ENCODE assay signal across 8 cellular contexts in genomic region chr17:77285594-77286390, GRCh38.
DNase-seq lines count a peak whose midpoint lies in the region; ATAC-seq, FAIRE-seq and TF ChIP-seq lines count a peak whose summit lies in the region.

No MANE protein-coding gene starts in this region.

- H3K27me3 ChIP-seq in astrocyte (ENCODE audit: insufficient read depth, low read length) (no peaks in the 10 kb centered on the region), liver (ENCODE audit: control insufficient read depth in 4 of 4, insufficient read depth in 4 of 4, low read length in 3 of 4) (no peaks in the 10 kb centered on the region), vagina (no peaks in the 10 kb centered on the region)

- no peaks in the 10 kb centered on the region for H4K20me1 ChIP-seq in astrocyte (ENCODE audit: insufficient read depth, low read length)

- H3K4me1 ChIP-seq in astrocyte (ENCODE audit: insufficient read depth, low read length) (peaks cover 64% of the 10 kb centered on the region), liver (ENCODE audit: control insufficient read depth in 4 of 4, insufficient read depth in 4 of 4, low read length in 3 of 4) (peaks cover 10 to 60% (median 18%) of the 10 kb centered on the region in 4 donors), vagina (peaks cover 55% of the 10 kb centered on the region)

- no peaks in the 10 kb centered on the region for H3K9me3 Mint-ChIP-seq in astrocyte (ENCODE audit: unreplicated experiment)

- TF ChIP-seq CTCF in astrocyte (IDR thresholded peaks at IDR 0.05; ENCODE audit: insufficient read depth, low read depth, low read length) (no peak), liver (IDR thresholded peaks at IDR 0.05; ENCODE audit: low read depth, low read length, missing input control) (no peak), vagina (IDR thresholded peaks at IDR 0.05) (no peak)

- H3K27ac Mint-ChIP-seq in astrocyte (ENCODE audit: unreplicated experiment): no peak overlapping the region

- peak overlapping the region; percentile 88 for H3K27ac ChIP-seq in astrocyte (ENCODE audit: low read depth, low read length)
- peak overlapping the region; percentile 94 to 100 for H3K27ac ChIP-seq in liver (ENCODE audit: low read depth in 1 of 2, low read length in 2 of 2)
- peak overlapping the region; percentile 77 for H3K27ac ChIP-seq in vagina

- no peak for TF ChIP-seq RAD21 in liver (IDR thresholded peaks at IDR 0.05)

- no peak for FAIRE-seq in astrocyte (lab: Jason Lieb, UNC)

- H3K9ac ChIP-seq in astrocyte (ENCODE audit: low read length): peak overlapping the region; percentile 81
- peak overlapping the region; percentile 98 to 100 for H3K9ac ChIP-seq in liver (ENCODE audit: low read depth in 1 of 2, low read length in 2 of 2)

- intact Hi-C loops in vagina (cut with DNase I): no loop called here

- H3K36me3 ChIP-seq in astrocyte (ENCODE audit: insufficient read depth, low read length) (no peaks in the 10 kb centered on the region), liver (ENCODE audit: control insufficient read depth in 4 of 4, insufficient read depth in 3 of 4, low read depth in 1 of 4, low read length in 3 of 4) (no peaks in the 10 kb centered on the region), vagina (no peaks in the 10 kb centered on the region)

- H3K4me3 Mint-ChIP-seq in astrocyte (ENCODE audit: unreplicated experiment): no peak overlapping the region

- peaks cover 7% of the 10 kb centered on the region for H3K27me3 Mint-ChIP-seq in astrocyte (ENCODE audit: low read depth, unreplicated experiment)

- 18% methylated on average over 34 of the region's 34 CpGs for WGBS in liver

- H3K9me3 ChIP-seq in astrocyte (ENCODE audit: insufficient read depth, low read depth, low read length): no peaks in the 10 kb centered on the region
- no peaks in the 10 kb centered on the region for H3K9me3 ChIP-seq in liver (ENCODE audit: control insufficient read depth in 4 of 4, low read length in 3 of 4)
- no peaks in the 10 kb centered on the region for H3K9me3 ChIP-seq in vagina

- DNase-seq in A172 (ENCODE audit: low spot score) (peak; percentile 92), Kasumi-1 (lab: John Stamatoyannopoulos, UW) (peak; percentile 96), astrocyte (ENCODE audit: low read depth) (peak; percentile 94), vagina (ENCODE audit: extremely low spot score in 2 of 2) (no peak), cerebellum (ENCODE audit: low spot score) (no peak)

- no peak for TF ChIP-seq POLR2A in vagina (IDR thresholded peaks at IDR 0.05)

- peaks cover 14% of the 10 kb centered on the region for H3K79me2 ChIP-seq in astrocyte (ENCODE audit: insufficient read depth, low read length)

- H3K4me3 ChIP-seq in astrocyte (ENCODE audit: insufficient read depth, low read depth, low read length) (peak overlapping the region; percentile 3), liver (ENCODE audit: low read depth in 1 of 3, low read length in 3 of 3) (peak overlapping the region; percentile 44 to 75 (median 75)), vagina (peak overlapping the region in 1 of 2 donors; percentile 2)

- H3K36me3 Mint-ChIP-seq in astrocyte (ENCODE audit: low read depth, unreplicated experiment): no peaks in the 10 kb centered on the region

- H2AFZ ChIP-seq in astrocyte (ENCODE audit: low read depth, low read length): peak overlapping the region; percentile 65

- peak overlapping the region; percentile 80 for H3K4me2 ChIP-seq in astrocyte (ENCODE audit: low read length)

- ATAC-seq in HG03135 (IDR thresholded peaks at IDR 0.05; ENCODE audit: unreplicated experiment): no peak
- ATAC-seq in HG02759 (IDR thresholded peaks at IDR 0.05; ENCODE audit: unreplicated experiment): no peak

- peaks cover 28% of the 10 kb centered on the region for H3K4me1 Mint-ChIP-seq in astrocyte (ENCODE audit: low read depth, unreplicated experiment)

TF ChIP-seq in liver, 16 proteins besides CTCF, POLR2A, EP300 and RAD21:
- TF ChIP-seq YY1 (IDR thresholded peaks at IDR 0.05) (no peak), TAF1 (conservative IDR thresholded peaks at IDR 0.05) (peak; percentile 90), JUND (IDR thresholded peaks at IDR 0.05) (peak in 1 of 2 donors; percentile 35), RXRA (IDR thresholded peaks at IDR 0.05) (peak in 1 of 2 donors; percentile 87), NR2F2 (IDR thresholded peaks at IDR 0.05) (peak; percentile 3)
- TF ChIP-seq, protein P1, sequence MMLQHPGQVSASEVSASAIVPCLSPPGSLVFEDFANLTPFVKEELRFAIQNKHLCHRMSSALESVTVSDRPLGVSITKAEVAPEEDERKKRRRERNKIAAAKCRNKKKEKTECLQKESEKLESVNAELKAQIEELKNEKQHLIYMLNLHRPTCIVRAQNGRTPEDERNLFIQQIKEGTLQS (IDR thresholded peaks at IDR 0.05): no peak
- TF ChIP-seq, protein P2, sequence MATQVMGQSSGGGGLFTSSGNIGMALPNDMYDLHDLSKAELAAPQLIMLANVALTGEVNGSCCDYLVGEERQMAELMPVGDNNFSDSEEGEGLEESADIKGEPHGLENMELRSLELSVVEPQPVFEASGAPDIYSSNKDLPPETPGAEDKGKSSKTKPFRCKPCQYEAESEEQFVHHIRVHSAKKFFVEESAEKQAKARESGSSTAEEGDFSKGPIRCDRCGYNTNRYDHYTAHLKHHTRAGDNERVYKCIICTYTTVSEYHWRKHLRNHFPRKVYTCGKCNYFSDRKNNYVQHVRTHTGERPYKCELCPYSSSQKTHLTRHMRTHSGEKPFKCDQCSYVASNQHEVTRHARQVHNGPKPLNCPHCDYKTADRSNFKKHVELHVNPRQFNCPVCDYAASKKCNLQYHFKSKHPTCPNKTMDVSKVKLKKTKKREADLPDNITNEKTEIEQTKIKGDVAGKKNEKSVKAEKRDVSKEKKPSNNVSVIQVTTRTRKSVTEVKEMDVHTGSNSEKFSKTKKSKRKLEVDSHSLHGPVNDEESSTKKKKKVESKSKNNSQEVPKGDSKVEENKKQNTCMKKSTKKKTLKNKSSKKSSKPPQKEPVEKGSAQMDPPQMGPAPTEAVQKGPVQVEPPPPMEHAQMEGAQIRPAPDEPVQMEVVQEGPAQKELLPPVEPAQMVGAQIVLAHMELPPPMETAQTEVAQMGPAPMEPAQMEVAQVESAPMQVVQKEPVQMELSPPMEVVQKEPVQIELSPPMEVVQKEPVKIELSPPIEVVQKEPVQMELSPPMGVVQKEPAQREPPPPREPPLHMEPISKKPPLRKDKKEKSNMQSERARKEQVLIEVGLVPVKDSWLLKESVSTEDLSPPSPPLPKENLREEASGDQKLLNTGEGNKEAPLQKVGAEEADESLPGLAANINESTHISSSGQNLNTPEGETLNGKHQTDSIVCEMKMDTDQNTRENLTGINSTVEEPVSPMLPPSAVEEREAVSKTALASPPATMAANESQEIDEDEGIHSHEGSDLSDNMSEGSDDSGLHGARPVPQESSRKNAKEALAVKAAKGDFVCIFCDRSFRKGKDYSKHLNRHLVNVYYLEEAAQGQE (IDR thresholded peaks at IDR 0.05): no peak

Comparison
In these comparisons a context has a peak if more than half of its experiments do, and no peak if none do; other contexts are left out.
1. DNase-seq: peak in A172 (single experiment), Kasumi-1 (2 of 2) and astrocyte (single experiment); none in vagina (0 of 2) and cerebellum (single experiment).
2. Peak in every context shown above with its lines, with median percentiles within 50 percentile points of each other: H3K27ac ChIP-seq.